In genomic region chr3:87437765-87438164, GRCh38 we compare ENCODE assay signal across 16 cellular contexts.
A peak's percentile ranks its signal among the peaks of the same experiment; 100 is the strongest.
DNase-seq lines count a peak whose midpoint lies in the region; ATAC-seq and TF ChIP-seq lines count a peak whose summit lies in the region.
"Had no signal": no experiment of that assay in that cellular context is flagged by ENCODE, and none has a peak within 500 bp of the region (broad histone marks: within the 10 kb centered on the region; RNA-seq: fewer than 3 reads in every experiment).

No MANE protein-coding gene starts in this region.

- no peak for TF ChIP-seq CTCF in mammary epithelial cell (conservative IDR thresholded peaks at IDR 0.05 in 1 of 2, IDR thresholded peaks at IDR 0.05 in 1 of 2; ENCODE audit: extremely low read depth in 1 of 2, insufficient read depth in 1 of 2, low read depth in 1 of 2, low read length in 2 of 2)

- H3K4me2 ChIP-seq in mammary epithelial cell (ENCODE audit: insufficient read depth, low read depth, low read length): peak overlapping the region; percentile 27

- ATAC-seq in HG02759 (IDR thresholded peaks at IDR 0.05; ENCODE audit: unreplicated experiment) (no peak), HG02870 (IDR thresholded peaks at IDR 0.05; ENCODE audit: unreplicated experiment) (no peak)
- ATAC-seq: left lobe of liver had no signal

- 13% methylated on average over 1 of the region's 1 CpG for WGBS in mammary epithelial cell (ENCODE audit: low coverage, missing lambda C conversion rate)

- intact Hi-C loops in mammary epithelial cell (cut with micrococcal nuclease): loop anchor here (10.0 kb wide), 1 partner anchor 67 kb away; no protein-coding TSS in a partner anchor

- peaks cover 16% of the 10 kb centered on the region for H3K4me1 ChIP-seq in mammary epithelial cell (ENCODE audit: insufficient read depth, low read length)
- H3K4me1 ChIP-seq in CD8-positive, alpha-beta memory T cell (ENCODE audit: insufficient read depth, low read length): no peaks in the 10 kb centered on the region

- H3K9ac ChIP-seq in mammary epithelial cell (ENCODE audit: insufficient read depth, low read length): no peak overlapping the region

- no TSS peak for BruUV-seq in mammary epithelial cell (replicated peaks; lab: Mats Ljungman, UMichigan)

- H3K9me3 Mint-ChIP-seq in CD8-positive, alpha-beta memory T cell: peaks cover 0 to 2% (median 0%) of the 10 kb centered on the region in 5 donors
- H3K9me3 Mint-ChIP-seq: activated CD4-positive, alpha-beta T cell treated with anti-CD3 and anti-CD28 coated beads, Interleukin-2, amount 10 ng/mL, durations not matched to agents 7 days and 5 days; CD4-positive, alpha-beta memory T cell had no signal

- no peaks in the 10 kb centered on the region for H3K79me2 ChIP-seq in mammary epithelial cell (ENCODE audit: insufficient read depth, low read length)

- H3K4me1 Mint-ChIP-seq in CD8-positive, alpha-beta memory T cell: no peaks in the 10 kb centered on the region
- H3K4me1 Mint-ChIP-seq: activated CD4-positive, alpha-beta T cell treated with anti-CD3 and anti-CD28 coated beads, Interleukin-2, amount 10 ng/mL, durations not matched to agents 7 days and 5 days had no signal

- H3K27me3 Mint-ChIP-seq in CD8-positive, alpha-beta memory T cell: no peaks in the 10 kb centered on the region

- H3K4me3 ChIP-seq in mammary epithelial cell (replicated peaks in 1 of 3; ENCODE audit: insufficient read depth in 1 of 3, low read depth in 2 of 3, low read length in 3 of 3): no peak overlapping the region
- no peak overlapping the region for H3K4me3 ChIP-seq in skeletal muscle cell (ENCODE audit: low read depth, low read length)
- no peak overlapping the region for H3K4me3 ChIP-seq in CD8-positive, alpha-beta memory T cell (ENCODE audit: low read length)
- H3K4me3 ChIP-seq: dorsolateral prefrontal cortex had no signal

- peak overlapping the region in 1 of 8 donors; percentile 18 for H3K27ac Mint-ChIP-seq in CD8-positive, alpha-beta memory T cell
- H3K27ac Mint-ChIP-seq: activated CD4-positive, alpha-beta T cell treated with anti-CD3 and anti-CD28 coated beads, Interleukin-2, amount 10 ng/mL, durations not matched to agents 7 days and 5 days had no signal

- POLR2A ChIA-PET in CD8-positive, alpha-beta memory T cell (lab: Charles Lee): no interaction called here

- H3K27ac ChIP-seq in mammary epithelial cell (ENCODE audit: insufficient read depth, low read depth, low read length): no peak overlapping the region
- H3K27ac ChIP-seq in CD8-positive, alpha-beta memory T cell (ENCODE audit: low read depth, low read length): no peak overlapping the region
- H3K27ac ChIP-seq: dorsolateral prefrontal cortex had no signal

- in situ Hi-C loops in mammary epithelial cell (cut with MboI; ENCODE audit: low sequenced_read_pairs in 2 of 2): no loop called here

- H3K27me3 ChIP-seq in mammary epithelial cell (ENCODE audit: insufficient read depth, low read length): no peaks in the 10 kb centered on the region
- H3K27me3 ChIP-seq in CD8-positive, alpha-beta memory T cell (ENCODE audit: insufficient read depth, low read length, poor library complexity, severe bottlenecking): no peaks in the 10 kb centered on the region

- no peaks in the 10 kb centered on the region for H4K20me1 ChIP-seq in mammary epithelial cell (ENCODE audit: insufficient read depth, low read length)

- CTCF ChIA-PET in mammary epithelial cell (lab: Charles Lee; ENCODE audit: low non-redundant PET): interaction anchor here (0.6 kb wide), 1 partner anchor 9 kb away, joined by 3 read pairs; no protein-coding TSS in a partner anchor
- CTCF ChIA-PET in CD8-positive, alpha-beta memory T cell (lab: Charles Lee): no interaction called here

- no peak overlapping the region for H2AFZ ChIP-seq in mammary epithelial cell (ENCODE audit: low read depth, low read length)

- H3K36me3 Mint-ChIP-seq in CD8-positive, alpha-beta memory T cell: no peaks in the 10 kb centered on the region
- H3K36me3 Mint-ChIP-seq: CD4-positive, alpha-beta memory T cell had no signal

- H3K4me3 Mint-ChIP-seq in CD8-positive, alpha-beta memory T cell: no peak overlapping the region
- H3K4me3 Mint-ChIP-seq: activated CD4-positive, alpha-beta T cell treated with anti-CD3 and anti-CD28 coated beads, Interleukin-2, amount 10 ng/mL, durations not matched to agents 7 days and 5 days had no signal

- no peaks in the 10 kb centered on the region for H3K36me3 ChIP-seq in mammary epithelial cell (ENCODE audit: insufficient read depth, low read length)
- no peaks in the 10 kb centered on the region for H3K36me3 ChIP-seq in CD8-positive, alpha-beta memory T cell (ENCODE audit: insufficient read depth, low read length)

- dilution Hi-C loops in mammary epithelial cell (cut with HindIII; ENCODE audit: low sequenced_read_pairs): no loop called here

- DNase-seq in EL (peak; percentile 23), M059J (ENCODE audit: low read depth) (peak; percentile 15), mammary epithelial cell (peak; percentile 58), skeletal muscle cell (ENCODE audit: low read depth) (peak; percentile 20)
- DNase-seq in CD8-positive, alpha-beta memory T cell: no peak
- DNase-seq: activated CD4-positive, alpha-beta T cell treated with anti-CD3 and anti-CD28 coated beads, Interleukin-2, amount 10 ng/mL, durations not matched to agents 7 days and 5 days; aorta; CD4-positive, alpha-beta memory T cell; dorsolateral prefrontal cortex; GDM1; hippocampal formation; NCI-H82; SHP77 had no signal

- H3K9me3 ChIP-seq in mammary epithelial cell (replicated peaks; ENCODE audit: insufficient read depth, low read length): no peaks in the 10 kb centered on the region
- no peaks in the 10 kb centered on the region for H3K9me3 ChIP-seq in CD8-positive, alpha-beta memory T cell (ENCODE audit: low read length)

Comparison
In these comparisons a context has a peak if more than half of its experiments do, and no peak if none do; other contexts are left out.
1. DNase-seq: peak in EL (single experiment), M059J (single experiment), mammary epithelial cell (single experiment) and skeletal muscle cell (single experiment); none in CD8-positive, alpha-beta memory T cell (0 of 5).